In the genomic region with DNA sequence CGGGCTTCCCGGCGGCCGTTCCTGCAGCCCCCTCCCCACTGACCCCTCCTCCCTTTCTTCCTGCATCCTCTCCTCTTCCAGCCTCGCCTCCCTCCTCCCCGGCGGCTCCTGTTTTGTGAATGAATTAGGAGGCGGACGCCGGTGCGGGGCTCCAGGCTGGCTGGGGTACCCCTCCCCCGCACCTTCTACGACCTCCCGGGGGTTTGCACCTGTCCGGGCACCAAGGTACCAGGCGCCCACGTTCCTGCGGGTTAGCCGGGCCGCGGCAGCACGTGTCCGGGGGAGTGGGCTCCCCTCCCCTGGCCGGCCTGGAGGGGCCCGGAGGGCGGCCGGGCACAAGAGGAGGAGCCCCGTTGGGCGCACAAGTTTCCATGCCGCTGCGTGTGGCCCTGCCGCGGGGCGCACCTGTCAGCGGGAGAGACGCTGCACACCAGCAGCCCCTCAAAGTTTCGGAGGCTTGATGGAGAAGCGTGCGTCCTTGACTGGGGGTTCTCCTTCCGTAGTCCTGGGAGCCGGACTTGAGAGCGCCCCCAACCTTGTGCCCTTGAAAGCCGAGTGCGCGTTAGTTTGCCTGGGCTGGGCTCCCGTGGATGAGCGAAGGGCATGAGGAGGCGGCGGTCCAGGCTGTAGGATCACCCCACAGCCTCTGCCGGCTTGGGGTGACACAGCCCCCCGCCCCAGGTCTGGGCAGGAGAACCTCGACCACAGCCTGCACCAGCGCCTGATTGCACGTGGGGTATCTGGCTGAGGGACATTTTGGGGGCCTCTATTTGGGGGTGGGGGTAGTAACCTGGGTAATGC, we compare ENCODE assay signal across 9 cellular contexts. TPM values are rescaled to one million over a fixed set of nuclear protein-coding genes. Genes with fewer than 3 reads are reported as not detected.
A peak's percentile ranks its signal among the peaks of the same experiment; 100 is the strongest.
DNase-seq lines count a peak whose midpoint lies in the region; ATAC-seq, FAIRE-seq and TF ChIP-seq lines count a peak whose summit lies in the region.
"Had no signal": no experiment of that assay in that cellular context is flagged by ENCODE, and none has a peak within 500 bp of the region (broad histone marks: within the 10 kb centered on the region; RNA-seq: fewer than 3 reads in every experiment).

No MANE protein-coding gene starts in this region.

- no peaks in the 10 kb centered on the region for H3K9me3 ChIP-seq in SU-DHL-6 (ENCODE audit: insufficient read depth, low read length)

- no peaks in the 10 kb centered on the region for H3K27me3 ChIP-seq in SU-DHL-6 (ENCODE audit: low read length)

- FAIRE-seq in frontal cortex (lab: Jason Lieb, UNC), result no peak
- FAIRE-seq: G401.6 had no signal

- no peaks in the 10 kb centered on the region for H4K20me1 ChIP-seq in SU-DHL-6 (ENCODE audit: low read depth, low read length)

- no peaks in the 10 kb centered on the region for H3F3A ChIP-seq in SU-DHL-6 (ENCODE audit: insufficient read depth)

- H3K4me3 ChIP-seq in SU-DHL-6 (ENCODE audit: insufficient read depth, low read length, poor library complexity, severe bottlenecking), result peak overlapping the region; percentile 49

- DNase-seq in NCI-H82 (lab: John Stamatoyannopoulos, UW) (peak; percentile 26), NCI-H82 treated with DMSO at 0.1 percent for 48 hours (lab: John Stamatoyannopoulos, UW; ENCODE audit: unreplicated experiment) (no peak), frontal cortex (ENCODE audit: low spot score in 2 of 2) (peak; percentile 37 to 49), retina (peak; percentile 72), anterior cingulate cortex (lab: John Stamatoyannopoulos, UW) (no peak), NOMO-1 treated with dmso at 0.1 percent for 144 hours (lab: John Stamatoyannopoulos, UW; ENCODE audit: unreplicated experiment) (no peak)

- H3K9ac ChIP-seq in SU-DHL-6 (ENCODE audit: low read length), result peak overlapping the region; percentile 39; the same call in 1 of the 2 replicates

- no peak for TF ChIP-seq CTCF in SU-DHL-6 (IDR thresholded peaks at IDR 0.05; ENCODE audit: insufficient read depth, low read length, poor library complexity, severe bottlenecking)

- peak overlapping the region; percentile 60 for H3K4me2 ChIP-seq in SU-DHL-6 (ENCODE audit: low read depth, low read length, poor library complexity, severe bottlenecking)

- no peak overlapping the region for H2AFZ ChIP-seq in SU-DHL-6 (ENCODE audit: low read depth, low read length, severe bottlenecking)

- no peaks in the 10 kb centered on the region for H3K36me3 ChIP-seq in SU-DHL-6 (ENCODE audit: low read length)

- ATAC-seq in GM18867 (IDR thresholded peaks at IDR 0.05; ENCODE audit: unreplicated experiment), result no peak

- no peaks in the 10 kb centered on the region for H3K79me2 ChIP-seq in SU-DHL-6 (ENCODE audit: insufficient read depth, low read length)

- no peak overlapping the region for H3K27ac ChIP-seq in SU-DHL-6 (ENCODE audit: low read depth, low read length)

- H3K9me2 ChIP-seq in SU-DHL-6 (replicated peaks; ENCODE audit: insufficient read depth, low read length), result no peaks in the 10 kb centered on the region

RNA-seq across cellular contexts. Expression of gene HAS3, which starts 1.2 kb away (rescaled TPM):
- total RNA-seq in frontal cortex, result 4.9 TPM

RNA-seq across cellular contexts. Expression of gene CHTF8, which starts 25.7 kb away (rescaled TPM):
- 26.5 TPM for total RNA-seq in frontal cortex

RNA-seq across cellular contexts. Expression of gene UTP4, which starts 25.8 kb away (rescaled TPM):
- 39.1 TPM for total RNA-seq in frontal cortex

Comparison
In these comparisons a context has a peak if more than half of its experiments do, and no peak if none do; other contexts are left out.
1. DNase-seq: peak in NCI-H82 (single experiment), frontal cortex (2 of 2) and retina (single experiment); none in NCI-H82 treated with DMSO at 0.1 percent for 48 hours (single experiment), anterior cingulate cortex (0 of 58) and NOMO-1 treated with dmso at 0.1 percent for 144 hours (single experiment).